20 cellular contexts compared by ENCODE assay signal in the genomic region with DNA sequence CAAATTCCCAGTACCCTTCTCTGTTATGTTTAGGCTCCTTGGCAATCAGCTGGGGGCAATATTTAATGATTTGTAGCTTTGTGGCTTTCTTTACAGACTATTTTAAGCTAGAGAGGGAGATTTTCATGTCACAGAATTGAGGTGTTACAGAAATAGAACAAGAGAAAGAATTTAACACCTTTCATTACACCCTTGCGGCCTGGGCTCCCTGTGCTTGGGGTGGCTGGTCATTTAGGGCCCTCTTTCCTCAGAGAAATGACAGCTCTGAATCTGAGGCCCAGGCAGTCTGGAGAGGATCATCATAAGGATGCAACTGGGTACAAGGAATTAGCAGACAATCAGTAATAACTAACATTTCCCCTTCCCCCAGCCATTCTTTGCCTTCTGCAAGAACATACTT.
"Had no signal": no experiment of that assay in that cellular context is flagged by ENCODE, and none has a peak within 500 bp of the region (broad histone marks: within the 10 kb centered on the region; RNA-seq: fewer than 3 reads in every experiment).

No MANE protein-coding gene starts in this region.

- H3K27me3 Mint-ChIP-seq: IgD-negative memory B cell had no signal

- DNase-seq: MG63, NCI-H1092, NCI-H1105 treated with DMSO at 0.1 percent for 48 hours, NCI-H1417 treated with DMSO at 0.1 percent for 48 hours, NCI-H146, NCI-H1694 treated with DMSO at 0.1 percent for 48 hours, NCI-H1930, NCI-H2081, NCI-H2107, NCI-H2227 treated with DMSO at 0.1 percent for 48 hours, NCI-H524, NCI-H526 treated with DMSO at 0.1 percent for 48 hours, NCI-H748 treated with DMSO at 0.1 percent for 48 hours, RPMI8226, SHP77, SK-N-SH, SW 1271 had no signal

- H3K27me3 ChIP-seq: MG63 had no signal

- H3K36me3 Mint-ChIP-seq: IgD-negative memory B cell had no signal

- H3K27ac Mint-ChIP-seq: IgD-negative memory B cell had no signal

- H3K4me3 Mint-ChIP-seq: IgD-negative memory B cell had no signal

- H3K27ac ChIP-seq: HL-60 had no signal

- H3K9ac ChIP-seq: SK-N-SH had no signal

- ATAC-seq: K562 had no signal

- H3K9me3 ChIP-seq: MG63, SK-N-SH had no signal

- H3K4me1 Mint-ChIP-seq: IgD-negative memory B cell had no signal

- H3K4me3 ChIP-seq: K562, MG63 had no signal

- H3K36me3 ChIP-seq: MG63 had no signal
